ENCODE assay signal across 8 cellular contexts in the genomic region with DNA sequence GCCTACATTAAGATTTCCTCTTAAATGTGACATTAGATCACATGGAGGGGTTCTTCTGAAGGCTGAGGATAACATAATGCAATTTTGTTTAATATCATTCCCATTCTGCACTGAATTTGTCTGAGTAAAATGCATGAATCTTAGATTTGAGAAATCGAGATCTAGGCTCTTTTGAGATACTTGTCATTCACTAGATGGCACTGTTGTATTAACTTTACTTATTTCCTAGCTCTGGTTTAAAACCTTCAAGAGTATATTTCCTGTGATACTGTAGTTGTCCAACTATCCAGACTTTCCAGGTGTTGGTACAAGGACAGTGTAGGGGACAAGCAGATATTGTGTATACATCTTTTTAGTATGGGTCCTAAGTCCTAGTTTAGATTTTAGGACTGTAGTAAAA.
DNase-seq lines count a peak whose midpoint lies in the region; ATAC-seq and TF ChIP-seq lines count a peak whose summit lies in the region.

No MANE protein-coding gene starts in this region.

- peak overlapping the region in 1 of 5 experiments; percentile 9 for H3K27ac Mint-ChIP-seq in brain

- no peaks in the 10 kb centered on the region for H4K20me1 ChIP-seq in neural cell (ENCODE audit: insufficient read depth)

- H3K9me3 ChIP-seq in A673 (ENCODE audit: low read depth, low read length, poor library complexity, severe bottlenecking) (no peaks in the 10 kb centered on the region), neural cell (ENCODE audit: low read length) (no peaks in the 10 kb centered on the region)

- H3K4me3 Mint-ChIP-seq in brain, result no peak overlapping the region

- POLR2A ChIA-PET in A673 (lab: Charles Lee; ENCODE audit: low non-redundant PET), result no interaction called here

- no peaks in the 10 kb centered on the region for H3K36me3 Mint-ChIP-seq in brain

- DNase-seq in A673 (ENCODE audit: low spot score) (peak; percentile 49), H7 (peak; percentile 36), NCI-H2227 treated with DMSO at 0.1 percent for 48 hours (lab: John Stamatoyannopoulos, UW) (peak; percentile 55), hepatic stellate cell (ENCODE audit: low spot score) (no peak), EL (no peak)

- H3K79me2 ChIP-seq in neural cell (replicated peaks; ENCODE audit: insufficient read depth, low read length), result no peaks in the 10 kb centered on the region

- H3K4me2 ChIP-seq in neural cell (ENCODE audit: low read length), result no peak overlapping the region

- intact Hi-C loops in A673 (cut with micrococcal nuclease; ENCODE audit: unreplicated experiment), result no loop called here

- TF ChIP-seq CTCF in A673 (conservative IDR thresholded peaks at IDR 0.05; ENCODE audit: low read depth, low read length), result peak; percentile 64
- TF ChIP-seq CTCF in brain (conservative IDR thresholded peaks at IDR 0.05), result peak; percentile 52 to 73
- peak; percentile 83 for TF ChIP-seq CTCF in neural cell (IDR thresholded peaks at IDR 0.05; ENCODE audit: poor library complexity, severe bottlenecking)

- CTCF ChIA-PET in A673 (lab: Charles Lee), result no interaction called here

- peak; percentile 88 for TF ChIP-seq RAD21 in neural cell (conservative IDR thresholded peaks at IDR 0.05)

- ATAC-seq in GM19463 (IDR thresholded peaks at IDR 0.05; ENCODE audit: unreplicated experiment), result no peak

- no peak for TF ChIP-seq EP300 in neural cell (conservative IDR thresholded peaks at IDR 0.05; ENCODE audit: poor library complexity, severe bottlenecking)

- H3K27me3 ChIP-seq in A673 (replicated peaks; ENCODE audit: insufficient read depth, low read depth, low read length, poor library complexity), result no peaks in the 10 kb centered on the region
- no peaks in the 10 kb centered on the region for H3K27me3 ChIP-seq in H7 (ENCODE audit: control insufficient read depth, insufficient read depth, low read length)
- H3K27me3 ChIP-seq in neural cell (ENCODE audit: insufficient read depth, low read depth, low read length), result no peaks in the 10 kb centered on the region

- no peak overlapping the region for H3K4me3 ChIP-seq in A673 (ENCODE audit: low read depth, low read length, poor library complexity, severe bottlenecking)
- no peak overlapping the region for H3K4me3 ChIP-seq in H7 (ENCODE audit: insufficient read depth, low read depth, low read length)
- no peak overlapping the region for H3K4me3 ChIP-seq in neural cell (ENCODE audit: low read length)

- H3K9me3 Mint-ChIP-seq in brain, result no peaks in the 10 kb centered on the region

- H3K27me3 Mint-ChIP-seq in brain, result peaks cover 3% of the 10 kb centered on the region

- no peak overlapping the region for H3K9ac ChIP-seq in neural cell (ENCODE audit: low read length)

- no peaks in the 10 kb centered on the region for H3K4me1 ChIP-seq in A673 (ENCODE audit: insufficient read depth, low read length, poor library complexity, severe bottlenecking)

- no peaks in the 10 kb centered on the region for H3K36me3 ChIP-seq in A673 (ENCODE audit: insufficient read depth, low read length, poor library complexity, severe bottlenecking)
- no peaks in the 10 kb centered on the region for H3K36me3 ChIP-seq in H7 (replicated peaks; ENCODE audit: control insufficient read depth, insufficient read depth, low read length)
- no peaks in the 10 kb centered on the region for H3K36me3 ChIP-seq in neural cell (ENCODE audit: insufficient read depth, low read length)

- no peaks in the 10 kb centered on the region for H3K4me1 Mint-ChIP-seq in brain

- H3F3A ChIP-seq in neural cell (ENCODE audit: insufficient read depth, low read length, poor library complexity, severe bottlenecking), result no peaks in the 10 kb centered on the region

- H3K9me2 ChIP-seq in neural cell (ENCODE audit: insufficient read depth, low read length), result no peaks in the 10 kb centered on the region

- no peak overlapping the region for H3K27ac ChIP-seq in A673 (ENCODE audit: low read depth, low read length, poor library complexity, severe bottlenecking)
- no peak overlapping the region for H3K27ac ChIP-seq in neural cell (ENCODE audit: low read length)

- H2AFZ ChIP-seq in neural cell (ENCODE audit: low read depth, low read length), result no peak overlapping the region

- BruUV-seq in A673 (replicated peaks; lab: Mats Ljungman, UMichigan), result no TSS peak

TF ChIP-seq in neural cell, 6 proteins besides CTCF, POLR2A, EP300 and RAD21:
- TF ChIP-seq EZH2 (IDR thresholded peaks at IDR 0.05; ENCODE audit: borderline replicate concordance, insufficient read depth, low read length, poor library complexity, severe bottlenecking) (no peak), POLR2AphosphoS5 (IDR thresholded peaks at IDR 0.05) (no peak), SMC3 (conservative IDR thresholded peaks at IDR 0.05; ENCODE audit: poor library complexity) (peak; percentile 81)

Comparison
In these comparisons a context has a peak if more than half of its experiments do, and no peak if none do; other contexts are left out.
1. DNase-seq: peak in A673 (single experiment), H7 (single experiment) and NCI-H2227 treated with DMSO at 0.1 percent for 48 hours (single experiment); none in hepatic stellate cell (single experiment) and EL (single experiment).
2. Peak in every context shown above with its lines, with median percentiles within 50 percentile points of each other: CTCF ChIP-seq.